ENCODE assay signal across 8 cellular contexts in genomic region chr1:225424562-225425210, GRCh38. TPM values are rescaled to one million over a fixed set of nuclear protein-coding genes. Genes with fewer than 3 reads are reported as not detected.
DNase-seq lines count a peak whose midpoint lies in the region; ATAC-seq and TF ChIP-seq lines count a peak whose summit lies in the region.

No MANE protein-coding gene starts in this region.

- no peaks in the 10 kb centered on the region for H3K27me3 ChIP-seq in gastroesophageal sphincter
- no peaks in the 10 kb centered on the region for H3K27me3 ChIP-seq in left lung

- intact Hi-C loops in activated naive CD4-positive, alpha-beta T cell treated with anti-CD3 and anti-CD28 coated beads for 36 hours (cut with micrococcal nuclease), result loop anchor here (5.0 kb wide), 3 partner anchors 228 to 1312 kb away; partner anchors contain the start of genes DEGS1, ENAH and FBXO28
- intact Hi-C loops in left lung (cut with DNase I), result no loop called here

- H3K4me3 ChIP-seq in gastroesophageal sphincter, result peak overlapping the region; percentile 5 to 90
- peak overlapping the region in 1 of 2 donors; percentile 99 for H3K4me3 ChIP-seq in left lung

- no peaks in the 10 kb centered on the region for H3K9me3 ChIP-seq in gastroesophageal sphincter
- H3K9me3 ChIP-seq in left lung, result no peaks in the 10 kb centered on the region

- H3K27ac Mint-ChIP-seq in activated naive CD4-positive, alpha-beta T cell treated with anti-CD3 and anti-CD28 coated beads, Interleukin-2, amount 50 U/mL, for 24 hours, result peak overlapping the region; percentile 69
- no peak overlapping the region for H3K27ac Mint-ChIP-seq in activated naive CD4-positive, alpha-beta T cell treated with anti-CD3 and anti-CD28 coated beads for 36 hours
- peak overlapping the region; percentile 37 for H3K27ac Mint-ChIP-seq in type B pancreatic cell

- CTCF ChIA-PET in activated naive CD4-positive, alpha-beta T cell treated with anti-CD3 and anti-CD28 coated beads for 36 hours (lab: Charles Lee), result interaction anchor here (0.5 to 1.5 kb wide), 4 partner anchors 21 to 504 kb away, joined by 3 to 8 read pairs (median 3); no protein-coding TSS in a partner anchor

- H3K36me3 Mint-ChIP-seq in activated naive CD4-positive, alpha-beta T cell treated with anti-CD3 and anti-CD28 coated beads, Interleukin-2, amount 50 U/mL, for 24 hours, result peaks cover 6% of the 10 kb centered on the region
- peaks cover 26% of the 10 kb centered on the region for H3K36me3 Mint-ChIP-seq in activated naive CD4-positive, alpha-beta T cell treated with anti-CD3 and anti-CD28 coated beads for 36 hours (ENCODE audit: low read depth)
- peaks cover 17% of the 10 kb centered on the region for H3K36me3 Mint-ChIP-seq in type B pancreatic cell

- H3K27me3 Mint-ChIP-seq in activated naive CD4-positive, alpha-beta T cell treated with anti-CD3 and anti-CD28 coated beads, Interleukin-2, amount 50 U/mL, for 24 hours, result no peaks in the 10 kb centered on the region
- H3K27me3 Mint-ChIP-seq in activated naive CD4-positive, alpha-beta T cell treated with anti-CD3 and anti-CD28 coated beads for 36 hours (ENCODE audit: low read depth), result no peaks in the 10 kb centered on the region
- H3K27me3 Mint-ChIP-seq in type B pancreatic cell, result no peaks in the 10 kb centered on the region

- H3K27ac ChIP-seq in gastroesophageal sphincter (peak overlapping the region; percentile 51 to 99 (median 98)), left lung (peak overlapping the region in 1 of 2 donors; percentile 96)

- peaks cover 0 to 24% of the 10 kb centered on the region in 2 donors for H3K36me3 ChIP-seq in gastroesophageal sphincter
- peaks cover 0 to 11% of the 10 kb centered on the region in 2 donors for H3K36me3 ChIP-seq in left lung

- no peak for TF ChIP-seq POLR2A in gastroesophageal sphincter (IDR thresholded peaks at IDR 0.05)

- no peak for TF ChIP-seq CTCF in gastroesophageal sphincter (IDR thresholded peaks at IDR 0.05)
- TF ChIP-seq CTCF in type B pancreatic cell (conservative IDR thresholded peaks at IDR 0.05), result no peak
- TF ChIP-seq CTCF in left lung (IDR thresholded peaks at IDR 0.05), result no peak

- no peak for DNase-seq in activated naive CD4-positive, alpha-beta T cell treated with anti-CD3 and anti-CD28 coated beads for 36 hours
- DNase-seq in T1000 (lab: John Stamatoyannopoulos, UW) (peak; percentile 35), type B pancreatic cell (ENCODE audit: extremely low spot score, unreplicated experiment) (no peak), left lung (no peak), NCI-H345 (lab: John Stamatoyannopoulos, UW) (no peak)

- H3K4me3 Mint-ChIP-seq in activated naive CD4-positive, alpha-beta T cell treated with anti-CD3 and anti-CD28 coated beads, Interleukin-2, amount 50 U/mL, for 24 hours, result peak overlapping the region; percentile 23
- no peak overlapping the region for H3K4me3 Mint-ChIP-seq in activated naive CD4-positive, alpha-beta T cell treated with anti-CD3 and anti-CD28 coated beads for 36 hours
- peak overlapping the region; percentile 73 for H3K4me3 Mint-ChIP-seq in type B pancreatic cell

- ATAC-seq in gastroesophageal sphincter, result no peak
- ATAC-seq in left lung, result no peak
- ATAC-seq in HG03196 (IDR thresholded peaks at IDR 0.05; ENCODE audit: unreplicated experiment), result no peak

- TF ChIP-seq EP300 in gastroesophageal sphincter (IDR thresholded peaks at IDR 0.05), result no peak

- H3K4me1 ChIP-seq in gastroesophageal sphincter (peaks cover 10 to 80% (median 29%) of the 10 kb centered on the region in 3 donors), left lung (peaks cover 15 to 74% of the 10 kb centered on the region in 2 donors)

- peaks cover 68% of the 10 kb centered on the region for H3K4me1 Mint-ChIP-seq in activated naive CD4-positive, alpha-beta T cell treated with anti-CD3 and anti-CD28 coated beads, Interleukin-2, amount 50 U/mL, for 24 hours
- H3K4me1 Mint-ChIP-seq in activated naive CD4-positive, alpha-beta T cell treated with anti-CD3 and anti-CD28 coated beads for 36 hours (ENCODE audit: low read depth), result peaks cover 54% of the 10 kb centered on the region
- H3K4me1 Mint-ChIP-seq in type B pancreatic cell (ENCODE audit: unreplicated experiment), result peaks cover 61% of the 10 kb centered on the region

- H3K9me3 Mint-ChIP-seq in activated naive CD4-positive, alpha-beta T cell treated with anti-CD3 and anti-CD28 coated beads, Interleukin-2, amount 50 U/mL, for 24 hours, result no peaks in the 10 kb centered on the region
- no peaks in the 10 kb centered on the region for H3K9me3 Mint-ChIP-seq in activated naive CD4-positive, alpha-beta T cell treated with anti-CD3 and anti-CD28 coated beads for 36 hours
- H3K9me3 Mint-ChIP-seq in type B pancreatic cell, result no peaks in the 10 kb centered on the region

- 60 to 76% methylated on average over 4 to 5 of the region's 6 CpGs for WGBS in gastroesophageal sphincter (ENCODE audit: low coverage in 1 of 2), 2 donors

RNA-seq across cellular contexts. Expression of gene LBR, which starts 3.2 kb away (rescaled TPM):
- total RNA-seq in activated naive CD4-positive, alpha-beta T cell treated with anti-CD3 and anti-CD28 coated beads for 36 hours, result 100 to 1,000 TPM; 132 to 138 TPM
- total RNA-seq in gastroesophageal sphincter (100 to 1,000 TPM in 1 of 4 donors, 10 to 100 TPM in 3; 78.2 to 139 (median 92.8) TPM), type B pancreatic cell (ENCODE audit: low replicate concordance) (59.9 and 94.6 TPM in 2 replicates), left lung (10 to 100 TPM; 42.4 to 75.0 TPM)
